In genomic region chr13:73903561-73903960, GRCh38 we compare ENCODE assay signal across 24 cellular contexts.
"Had no signal": no experiment of that assay in that cellular context is flagged by ENCODE, and none has a peak within 500 bp of the region (broad histone marks: within the 10 kb centered on the region; RNA-seq: fewer than 3 reads in every experiment).

No MANE protein-coding gene starts in this region.

- DNase-seq: activated CD4-positive, alpha-beta memory T cell treated with anti-CD3 and anti-CD28 coated beads, Interleukin-2, amount 10 ng/mL, durations not matched to agents 7 days and 5 days; activated CD4-positive, alpha-beta T cell treated with anti-CD3 and anti-CD28 coated beads, Interleukin-2, amount 50 U/mL, for 1 hour; activated CD4-positive, CD25-positive, alpha-beta regulatory T cell; activated gamma-delta T cell treated with Interleukin-2 at 50 U/mL for 16 hours; activated naive CD4-positive, alpha-beta T cell treated with anti-CD3 and anti-CD28 coated beads, Interleukin-2, amount 10 ng/mL, durations not matched to agents 7 days and 5 days; activated naive CD8-positive, alpha-beta T cell treated with anti-CD3 and anti-CD28 coated beads for 36 hours; activated T-cell treated with anti-CD3 and anti-CD28 coated beads for 4 hours; activated T-cell treated with anti-CD3 and anti-CD28 coated beads, Interleukin-2, amount 50 U/mL, for 48 hours; brain microvascular endothelial cell; MG63; MV-4-11; NCI-H1092 treated with DMSO at 0.1 percent for 48 hours; NCI-H1417 treated with DMSO at 0.1 percent for 48 hours; NCI-H1694; NCI-H2029; NCI-H2107; NCI-H774; PC-9; SHP77 treated with DMSO at 0.1 percent for 48 hours; T-helper 2 cell; T1000 had no signal

- H3K27ac ChIP-seq: brain microvascular endothelial cell, cardiac muscle cell, KMS-11, PC-9 had no signal

- H3K9me3 ChIP-seq: MG63 had no signal

- H3K27me3 ChIP-seq: brain microvascular endothelial cell, cardiac muscle cell, MG63 had no signal

- H3K9ac ChIP-seq: KMS-11 had no signal

- H3K27ac Mint-ChIP-seq: activated CD4-positive, alpha-beta memory T cell treated with anti-CD3 and anti-CD28 coated beads, Interleukin-2, amount 10 ng/mL, durations not matched to agents 7 days and 5 days; activated naive CD4-positive, alpha-beta T cell treated with anti-CD3 and anti-CD28 coated beads, Interleukin-2, amount 10 ng/mL, durations not matched to agents 7 days and 5 days; activated naive CD8-positive, alpha-beta T cell treated with anti-CD3 and anti-CD28 coated beads for 36 hours; activated T-helper 2 cell treated with anti-CD3 and anti-CD28 coated beads, Interferon-gamma antibody, Interleukin-2, Interleukin-4, amounts not matched to agents 10 μg/mL and 5 μg/mL and 100 μg/mL, durations not matched to agents 14 hours and 24 hours and 36 hours had no signal

- H3K36me3 ChIP-seq: brain microvascular endothelial cell, cardiac muscle cell, MG63 had no signal

- H3K4me1 Mint-ChIP-seq: activated CD4-positive, alpha-beta memory T cell treated with anti-CD3 and anti-CD28 coated beads, Interleukin-2, amount 10 ng/mL, durations not matched to agents 7 days and 5 days; activated naive CD4-positive, alpha-beta T cell treated with anti-CD3 and anti-CD28 coated beads, Interleukin-2, amount 10 ng/mL, durations not matched to agents 7 days and 5 days had no signal

- H3K4me3 ChIP-seq: cardiac muscle cell, MG63, PC-9 had no signal

- H3K9me3 Mint-ChIP-seq: activated CD4-positive, alpha-beta memory T cell treated with anti-CD3 and anti-CD28 coated beads, Interleukin-2, amount 10 ng/mL, durations not matched to agents 7 days and 5 days; activated naive CD4-positive, alpha-beta T cell treated with anti-CD3 and anti-CD28 coated beads, Interleukin-2, amount 10 ng/mL, durations not matched to agents 7 days and 5 days; activated T-helper 2 cell treated with anti-CD3 and anti-CD28 coated beads, Interferon-gamma antibody, Interleukin-2, Interleukin-4, amounts not matched to agents 10 μg/mL and 5 μg/mL and 100 μg/mL, durations not matched to agents 14 hours and 24 hours and 36 hours had no signal

- H3K4me3 Mint-ChIP-seq: activated CD4-positive, alpha-beta memory T cell treated with anti-CD3 and anti-CD28 coated beads, Interleukin-2, amount 10 ng/mL, durations not matched to agents 7 days and 5 days; activated naive CD4-positive, alpha-beta T cell treated with anti-CD3 and anti-CD28 coated beads, Interleukin-2, amount 10 ng/mL, durations not matched to agents 7 days and 5 days; activated naive CD8-positive, alpha-beta T cell treated with anti-CD3 and anti-CD28 coated beads for 36 hours had no signal

- H3K27me3 Mint-ChIP-seq: activated CD4-positive, alpha-beta memory T cell treated with anti-CD3 and anti-CD28 coated beads, Interleukin-2, amount 10 ng/mL, durations not matched to agents 7 days and 5 days; activated naive CD4-positive, alpha-beta T cell treated with anti-CD3 and anti-CD28 coated beads, Interleukin-2, amount 10 ng/mL, durations not matched to agents 7 days and 5 days; activated naive CD8-positive, alpha-beta T cell treated with anti-CD3 and anti-CD28 coated beads for 36 hours had no signal
